ENCODE assay signal across 17 cellular contexts in the genomic region with DNA sequence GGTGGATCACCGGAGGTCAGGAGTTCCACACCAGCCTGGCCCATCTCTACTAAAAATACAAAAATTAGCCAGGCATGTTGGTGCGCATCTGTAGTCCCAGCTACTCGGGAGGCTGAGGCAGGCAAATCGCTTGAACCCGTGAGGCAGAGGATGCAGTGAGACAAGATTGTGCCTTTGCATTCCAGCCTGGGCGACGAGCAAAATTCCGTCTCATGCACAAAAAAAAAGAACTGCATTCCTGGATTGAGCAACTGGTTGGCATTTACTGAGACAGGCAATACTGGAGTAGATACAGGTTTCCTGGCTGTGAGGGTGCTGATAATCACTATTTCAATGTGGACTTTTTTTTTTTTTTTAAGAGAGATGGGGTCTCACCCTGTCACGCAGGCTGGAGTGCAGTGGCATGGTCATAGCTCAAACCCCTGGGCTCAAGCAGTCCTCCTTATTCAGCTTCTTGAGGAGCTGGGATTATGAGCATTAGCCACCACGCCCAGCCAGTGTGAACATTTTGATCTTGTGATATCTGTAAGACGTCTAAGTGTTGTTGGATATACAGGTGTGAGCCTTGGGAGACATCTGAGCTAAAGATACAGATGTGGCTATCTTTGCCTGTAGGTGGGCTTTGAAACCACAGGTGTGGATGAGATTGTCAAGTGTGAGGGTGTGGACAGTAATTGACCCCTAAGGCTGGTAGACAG.
"Had no signal": no experiment of that assay in that cellular context is flagged by ENCODE, and none has a peak within 500 bp of the region (broad histone marks: within the 10 kb centered on the region; RNA-seq: fewer than 3 reads in every experiment).

No MANE protein-coding gene starts in this region.

- DNase-seq: effector CD4-positive, alpha-beta T cell; foreskin fibroblast; gastrocnemius medialis; kidney; natural killer cell; stimulated activated CD4-positive, alpha-beta T cell treated with anti-CD3 and anti-CD28 coated beads, Interleukin-4, amount 100 ng/mL, for 4 hours; stimulated activated naive B cell treated with anti-CD40 and anti-IgM and Interleukin-4, amounts not matched to agents 10 μg/mL and 1 μg/mL and 100 μg/mL, for 72 hours; transverse colon had no signal

- H3K4me3 ChIP-seq: coronary artery, gastrocnemius medialis, lung, right atrium auricular region, transverse colon had no signal

- H3K27me3 ChIP-seq: gastrocnemius medialis, right atrium auricular region, transverse colon had no signal

- H3K27me3 Mint-ChIP-seq: central memory CD8-positive, alpha-beta T cell; memory B cell; progenitor cell of endocrine pancreas; stimulated activated naive B cell treated with anti-CD40 and anti-IgM and Interleukin-4, amounts not matched to agents 10 μg/mL and 1 μg/mL and 100 μg/mL, for 72 hours; stimulated activated naive CD8-positive, alpha-beta T cell treated with anti-CD3 and anti-CD28 coated beads, Interleukin-15, Interleukin-2, amounts not matched to agents 100 ng/mL and 50 ng/mL, for 24 hours had no signal

- H3K4me3 Mint-ChIP-seq: central memory CD8-positive, alpha-beta T cell; memory B cell; natural killer cell; stimulated activated naive B cell treated with anti-CD40 and anti-IgM and Interleukin-4, amounts not matched to agents 10 μg/mL and 1 μg/mL and 100 μg/mL, for 72 hours; stimulated activated naive CD8-positive, alpha-beta T cell treated with anti-CD3 and anti-CD28 coated beads, Interleukin-15, Interleukin-2, amounts not matched to agents 100 ng/mL and 50 ng/mL, for 24 hours had no signal

- H3K36me3 Mint-ChIP-seq: natural killer cell had no signal

- H3K27ac Mint-ChIP-seq: memory B cell; natural killer cell; stimulated activated naive B cell treated with anti-CD40 and anti-IgM and Interleukin-4, amounts not matched to agents 10 μg/mL and 1 μg/mL and 100 μg/mL, for 72 hours had no signal

- H3K9me3 ChIP-seq: gastrocnemius medialis, right atrium auricular region, transverse colon had no signal

- FAIRE-seq: kidney had no signal

- H3K27ac ChIP-seq: coronary artery, epithelial cell of prostate, gastrocnemius medialis, parathyroid adenoma, right atrium auricular region, transverse colon had no signal

- H3K9me3 Mint-ChIP-seq: central memory CD8-positive, alpha-beta T cell; memory B cell; natural killer cell; stimulated activated naive B cell treated with anti-CD40 and anti-IgM and Interleukin-4, amounts not matched to agents 10 μg/mL and 1 μg/mL and 100 μg/mL, for 72 hours; stimulated activated naive CD8-positive, alpha-beta T cell treated with anti-CD3 and anti-CD28 coated beads, Interleukin-15, Interleukin-2, amounts not matched to agents 100 ng/mL and 50 ng/mL, for 24 hours had no signal
